ENCODE assay signal across 12 cellular contexts in genomic region chr11:78195917-78196545, GRCh38.
"Had no signal": no experiment of that assay in that cellular context is flagged by ENCODE, and none has a peak within 500 bp of the region (broad histone marks: within the 10 kb centered on the region; RNA-seq: fewer than 3 reads in every experiment).

No MANE protein-coding gene starts in this region.

- H3K27ac ChIP-seq: ascending aorta, prostate gland, SJSA1 had no signal

- H3K4me3 ChIP-seq: ascending aorta, prostate gland, SJSA1 had no signal

- H3K27me3 ChIP-seq: ascending aorta, dorsolateral prefrontal cortex, SJSA1 had no signal

- DNase-seq: activated CD4-positive, alpha-beta T cell treated with anti-CD3 and anti-CD28 coated beads for 36 hours; activated CD8-positive, alpha-beta memory T cell treated with anti-CD3 and anti-CD28 coated beads, Interleukin-2, amount 50 U/mL, for 48 hours; activated naive CD4-positive, alpha-beta T cell treated with Interleukin-2 at 50 U/mL for 16 hours; islet precursor cell; mesendoderm; stimulated activated CD4-positive, alpha-beta T cell treated with anti-CD3 and anti-CD28 coated beads, Interleukin-4, amount 100 ng/mL, for 1 hour; stimulated activated naive B cell treated with anti-CD40 and anti-IgM and Interleukin-4, amounts not matched to agents 10 μg/mL and 1 μg/mL and 100 μg/mL, for 72 hours; T-helper 2 cell had no signal

- H3K4me1 ChIP-seq: prostate gland, SJSA1 had no signal

- H3K9me3 ChIP-seq: ascending aorta, prostate gland, SJSA1 had no signal

- ATAC-seq: activated CD4-positive, alpha-beta T cell treated with anti-CD3 and anti-CD28 coated beads for 36 hours; stimulated activated naive B cell treated with anti-CD40 and anti-IgM and Interleukin-4, amounts not matched to agents 10 μg/mL and 1 μg/mL and 100 μg/mL, for 72 hours had no signal
